ENCODE assay signal across 23 cellular contexts in genomic region chr1:37332126-37332525, GRCh38.
"Had no signal": no experiment of that assay in that cellular context is flagged by ENCODE, and none has a peak within 500 bp of the region (broad histone marks: within the 10 kb centered on the region; RNA-seq: fewer than 3 reads in every experiment).

No MANE protein-coding gene starts in this region.

- H3K9me3 ChIP-seq: colonic mucosa, gastrocnemius medialis had no signal

- H3K36me3 ChIP-seq: colonic mucosa, esophagus muscularis mucosa, esophagus squamous epithelium, gastrocnemius medialis, gastroesophageal sphincter, heart left ventricle, heart right ventricle had no signal

- DNase-seq: colonic mucosa; cortex of kidney; dermis blood vessel endothelial cell; effector CD4-positive, alpha-beta T cell; effector CD8-positive, alpha-beta T cell; effector memory CD4-positive, alpha-beta T cell; effector memory CD8-positive, alpha-beta T cell; endodermal cell; erythroblast; esophagus squamous epithelium; foreskin fibroblast; foreskin keratinocyte; foreskin melanocyte; gastrocnemius medialis; glutamatergic neuron; head of caudate nucleus; heart left ventricle; heart right ventricle had no signal

- H3K27ac ChIP-seq: colonic mucosa, coronary artery, dorsolateral prefrontal cortex, epithelial cell of prostate, esophagus muscularis mucosa, esophagus squamous epithelium, foreskin keratinocyte, gastrocnemius medialis, gastroesophageal sphincter, heart left ventricle, heart right ventricle had no signal

- H3K4me3 ChIP-seq: colonic mucosa, coronary artery, dorsolateral prefrontal cortex, esophagus muscularis mucosa, esophagus squamous epithelium, gastrocnemius medialis, gastroesophageal sphincter, heart left ventricle, heart right ventricle had no signal

- H3K4me1 ChIP-seq: colonic mucosa, esophagus muscularis mucosa, esophagus squamous epithelium, foreskin keratinocyte, gastrocnemius medialis, gastroesophageal sphincter, heart left ventricle, heart right ventricle had no signal

- H3K27me3 ChIP-seq: colonic mucosa, foreskin keratinocyte, gastrocnemius medialis had no signal
